In the genomic region with DNA sequence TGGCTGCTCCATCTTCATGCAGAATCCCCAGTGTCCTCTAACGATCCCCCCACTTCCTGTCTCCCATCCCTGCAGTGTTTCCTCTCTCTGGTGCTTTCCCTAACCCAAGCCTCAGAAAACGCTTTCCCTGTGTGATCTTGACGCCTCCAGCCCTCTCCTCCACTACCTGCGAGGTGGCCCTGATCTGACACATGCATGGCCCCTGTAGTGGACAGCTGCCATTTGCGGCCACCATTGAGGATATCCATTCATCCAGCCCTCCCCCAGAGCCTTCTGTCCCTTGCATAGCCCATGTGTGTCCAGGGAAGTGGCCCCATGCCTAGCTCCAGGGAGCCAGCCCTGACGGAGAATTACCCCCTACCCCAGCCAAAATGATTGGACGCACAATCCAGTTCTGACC, we compare ENCODE assay signal across 1 cellular context.
TF ChIP-seq lines count a peak whose summit lies in the region.

No MANE protein-coding gene starts in this region.

TF ChIP-seq in A549, 52 proteins besides CTCF, POLR2A, EP300 and RAD21:
- TF ChIP-seq MAFK (IDR thresholded peaks at IDR 0.05; ENCODE audit: partially characterized antibody) (no peak), CHD2 (IDR thresholded peaks at IDR 0.05; ENCODE audit: low read length, partially characterized antibody) (no peak), MYC (IDR thresholded peaks at IDR 0.05; ENCODE audit: borderline replicate concordance, low read length) (no peak), PHF8 (IDR thresholded peaks at IDR 0.05; ENCODE audit: borderline replicate concordance, low read depth) (no peak), HOXB5 (CRISPR knock-in tag; IDR thresholded peaks at IDR 0.05) (no peak), TFCP2L1 (CRISPR knock-in tag; IDR thresholded peaks at IDR 0.05) (no peak), FOSB (CRISPR knock-in tag; IDR thresholded peaks at IDR 0.05) (no peak), RCOR1 (IDR thresholded peaks at IDR 0.05; ENCODE audit: low read depth, low read length) (no peak), CHD4 (IDR thresholded peaks at IDR 0.05; ENCODE audit: borderline replicate concordance) (no peak), KDM5A (IDR thresholded peaks at IDR 0.05) (no peak)
- TF ChIP-seq, protein P1, sequence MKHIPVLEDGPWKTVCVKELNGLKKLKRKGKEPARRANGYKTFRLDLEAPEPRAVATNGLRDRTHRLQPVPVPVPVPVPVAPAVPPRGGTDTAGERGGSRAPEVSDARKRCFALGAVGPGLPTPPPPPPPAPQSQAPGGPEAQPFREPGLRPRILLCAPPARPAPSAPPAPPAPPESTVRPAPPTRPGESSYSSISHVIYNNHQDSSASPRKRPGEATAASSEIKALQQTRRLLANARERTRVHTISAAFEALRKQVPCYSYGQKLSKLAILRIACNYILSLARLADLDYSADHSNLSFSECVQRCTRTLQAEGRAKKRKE (CRISPR knock-in tag; IDR thresholded peaks at IDR 0.05; ENCODE audit: low read depth), result no peak
TF ChIP-seq in A549: peak in this region for 0.
